17 cellular contexts compared by ENCODE assay signal in genomic region chr14:58737511-58737910, GRCh38.
DNase-seq lines count a peak whose midpoint lies in the region; ATAC-seq and TF ChIP-seq lines count a peak whose summit lies in the region.
"Had no signal": no experiment of that assay in that cellular context is flagged by ENCODE, and none has a peak within 500 bp of the region (broad histone marks: within the 10 kb centered on the region; RNA-seq: fewer than 3 reads in every experiment).

No MANE protein-coding gene starts in this region.

- H2AK5ac ChIP-seq in IMR-90 (ENCODE audit: low read depth, low read length): peak overlapping the region; percentile 87

- intact Hi-C loops in IMR-90 (cut with micrococcal nuclease): no loop called here
- intact Hi-C loops in left cardiac atrium (cut with DNase I): no loop called here

- H3K4me1 Mint-ChIP-seq in chondrocyte (ENCODE audit: low read depth) (peaks cover 55% of the 10 kb centered on the region), osteocyte (ENCODE audit: unreplicated experiment) (peaks cover 36% of the 10 kb centered on the region)
- H3K4me1 Mint-ChIP-seq: B cell; CD4-positive, CD25-positive, alpha-beta regulatory T cell; GM23338 had no signal

- H4K8ac ChIP-seq in IMR-90 (ENCODE audit: low read depth in 2 of 2, low read length in 2 of 2): peak overlapping the region; percentile 23 to 75; a peak in 1 of 4 replicates

- ATAC-seq in IMR-90 (ENCODE audit: low read depth) (no peak), HG03135 (IDR thresholded peaks at IDR 0.05; ENCODE audit: unreplicated experiment) (no peak), left cardiac atrium (no peak)
- ATAC-seq: GM23338 had no signal

- peak overlapping the region; percentile 95; the same call in 1 of the 2 replicates for H3K18ac ChIP-seq in IMR-90 (ENCODE audit: low read depth, low read length)

- CTCF ChIA-PET in IMR-90 (lab: Yijun Ruan, JAX): no interaction called here

- no TSS peak for BruUV-seq in IMR-90 (replicated peaks; lab: Mats Ljungman, UMichigan)

- peak overlapping the region; percentile 59 for H2BK5ac ChIP-seq in IMR-90 (ENCODE audit: low read depth, low read length, poor library complexity, severe bottlenecking)

- peak overlapping the region; percentile 75 for H3K14ac ChIP-seq in IMR-90 (replicated peaks; ENCODE audit: low read depth, low read length)

- H3K23ac ChIP-seq in IMR-90 (ENCODE audit: low read depth, low read length): no peak overlapping the region

- peaks cover 5% of the 10 kb centered on the region for H3K9me3 Mint-ChIP-seq in chondrocyte (ENCODE audit: low read depth)
- no peaks in the 10 kb centered on the region for H3K9me3 Mint-ChIP-seq in osteocyte (ENCODE audit: unreplicated experiment)
- H3K9me3 Mint-ChIP-seq: GM23338 had no signal

- H3K4me2 ChIP-seq in IMR-90 (ENCODE audit: low read depth, low read length): peak overlapping the region; percentile 56; the same call in 1 of the 2 replicates
- H3K4me2 ChIP-seq: GM23338, PC-9 had no signal

- H3K4me1 ChIP-seq in IMR-90 (ENCODE audit: control insufficient read depth, insufficient read depth, low read length): peaks cover 9% of the 10 kb centered on the region

- peak overlapping the region; percentile 64; the same call in 1 of the 2 replicates for H4K5ac ChIP-seq in IMR-90 (ENCODE audit: low read depth, low read length)

- peak overlapping the region; percentile 86 for H2BK20ac ChIP-seq in IMR-90 (ENCODE audit: low read depth, low read length)

- peak overlapping the region; percentile 65; the same call in 1 of the 2 replicates for H3K27ac ChIP-seq in IMR-90 (ENCODE audit: insufficient read depth, low read length)
- H3K27ac ChIP-seq: PC-9 had no signal

- no peaks in the 10 kb centered on the region for H3K79me1 ChIP-seq in IMR-90 (ENCODE audit: low read depth in 1 of 2, low read length in 2 of 2)

- WGBS in IMR-90 (ENCODE audit: extremely low coverage in 2 of 2, insufficient read length in 1 of 2), 2 experiments: no CpG with 5 or more reads among the region's 5 CpGs

- H3K27ac Mint-ChIP-seq in chondrocyte (ENCODE audit: unreplicated experiment): peak overlapping the region; percentile 66
- H3K27ac Mint-ChIP-seq in osteocyte (ENCODE audit: unreplicated experiment): peak overlapping the region; percentile 9
- H3K27ac Mint-ChIP-seq: B cell; CD4-positive, CD25-positive, alpha-beta regulatory T cell; GM23338 had no signal

- in situ Hi-C loops in IMR-90 (cut with MboI; ENCODE audit: low sequenced_read_pairs): no loop called here

- TF ChIP-seq POLR2A in IMR-90 (IDR thresholded peaks at IDR 0.05; ENCODE audit: low read depth, low read length): no peak

- peaks cover 9% of the 10 kb centered on the region for H3K27me3 ChIP-seq in IMR-90 (ENCODE audit: control insufficient read depth, insufficient read depth, low read length)

- no peak overlapping the region for H2AK9ac ChIP-seq in IMR-90 (replicated peaks; ENCODE audit: low read depth, low read length, poor library complexity)

- peak; percentile 9 for DNase-seq in EH (ENCODE audit: low read depth)
- DNase-seq in IMR-90: no peak
- DNase-seq in chondrocyte (ENCODE audit: low spot score): no peak
- no peak for DNase-seq in osteocyte (ENCODE audit: extremely low spot score, unreplicated experiment)
- no peak for DNase-seq in activated CD8-positive, alpha-beta memory T cell treated with anti-CD3 and anti-CD28 coated beads, Interleukin-2, amount 50 U/mL, for 4 hours
- no peak for DNase-seq in left cardiac atrium
- DNase-seq: CD4-positive, CD25-positive, alpha-beta regulatory T cell; DND-41; GF-D8; KG1; NCI-H1048; NCI-H2081 treated with DMSO at 0.1 percent for 48 hours; NCI-H82; PC-9 had no signal

- no peaks in the 10 kb centered on the region for H3K27me3 Mint-ChIP-seq in chondrocyte (ENCODE audit: low read depth)
- no peaks in the 10 kb centered on the region for H3K27me3 Mint-ChIP-seq in osteocyte (ENCODE audit: unreplicated experiment)

- H3K9me3 ChIP-seq in IMR-90 (ENCODE audit: control insufficient read depth, insufficient read depth, low read length): no peaks in the 10 kb centered on the region

- dilution Hi-C loops in IMR-90 (cut with HindIII; ENCODE audit: low sequenced_read_pairs, unreplicated experiment): no loop called here

- no peak overlapping the region for H2AFZ ChIP-seq in IMR-90 (replicated peaks; ENCODE audit: low read length, poor library complexity)
- H2AFZ ChIP-seq: GM23338, PC-9 had no signal

- no peak overlapping the region for H3K56ac ChIP-seq in IMR-90 (ENCODE audit: extremely low read depth, insufficient read depth, low read length)

- peaks cover 2% of the 10 kb centered on the region; the same call in 1 of the 2 replicates for H3K9me1 ChIP-seq in IMR-90 (ENCODE audit: insufficient read depth, low read length)

- POLR2A ChIA-PET in IMR-90 (lab: Charles Lee; ENCODE audit: unreplicated experiment): no interaction called here

- TF ChIP-seq CTCF in IMR-90 (conservative IDR thresholded peaks at IDR 0.05; ENCODE audit: low read depth, low read length) (no peak), chondrocyte (IDR thresholded peaks at IDR 0.05) (no peak), osteocyte (IDR thresholded peaks at IDR 0.05) (no peak)

- no peak for TF ChIP-seq RAD21 in IMR-90 (IDR thresholded peaks at IDR 0.05; ENCODE audit: low read length)

- H3K36me3 Mint-ChIP-seq in chondrocyte (ENCODE audit: low read depth) (no peaks in the 10 kb centered on the region), osteocyte (ENCODE audit: unreplicated experiment) (no peaks in the 10 kb centered on the region)
- H3K36me3 Mint-ChIP-seq: CD4-positive, CD25-positive, alpha-beta regulatory T cell had no signal

- peak overlapping the region; percentile 56; the same call in 1 of the 2 replicates for H3K4ac ChIP-seq in IMR-90 (ENCODE audit: low read depth, low read length)

- H2BK120ac ChIP-seq in IMR-90 (ENCODE audit: low read depth, low read length): peak overlapping the region; percentile 82

- H4K91ac ChIP-seq in IMR-90 (ENCODE audit: insufficient read depth, low read depth, low read length): peak overlapping the region; percentile 51; the same call in 1 of the 2 replicates

- peak overlapping the region; percentile 85; the same call in 2 of the 3 replicates for H2BK15ac ChIP-seq in IMR-90 (ENCODE audit: low read depth, low read length)

- H3K4me3 ChIP-seq in IMR-90 (ENCODE audit: insufficient read depth, low read depth, low read length): no peak overlapping the region
- H3K4me3 ChIP-seq: GM23338, PC-9 had no signal

- H4K20me1 ChIP-seq in IMR-90 (ENCODE audit: insufficient read depth, low read length): no peaks in the 10 kb centered on the region

- no peak overlapping the region for H3K4me3 Mint-ChIP-seq in chondrocyte (ENCODE audit: unreplicated experiment)
- H3K4me3 Mint-ChIP-seq in osteocyte (ENCODE audit: unreplicated experiment): no peak overlapping the region
- H3K4me3 Mint-ChIP-seq: B cell; CD4-positive, CD25-positive, alpha-beta regulatory T cell; GM23338 had no signal

- H3K9ac ChIP-seq in IMR-90 (ENCODE audit: low read depth, low read length): no peak overlapping the region

- H3K36me3 ChIP-seq in IMR-90 (ENCODE audit: control insufficient read depth, insufficient read depth, low read length): no peaks in the 10 kb centered on the region

TF ChIP-seq in IMR-90, 13 proteins besides CTCF, POLR2A, EP300 and RAD21:
- TF ChIP-seq RFX5 (IDR thresholded peaks at IDR 0.05; ENCODE audit: low read depth, low read length) (no peak), RCOR1 (IDR thresholded peaks at IDR 0.05; ENCODE audit: insufficient replicate concordance, low read length) (no peak), SMC3 (IDR thresholded peaks at IDR 0.05; ENCODE audit: low read depth, low read length) (no peak), NFE2L2 (IDR thresholded peaks at IDR 0.05; ENCODE audit: low read depth, low read length) (no peak), USF2 (IDR thresholded peaks at IDR 0.05; ENCODE audit: low read depth, low read length) (no peak)
TF ChIP-seq in IMR-90: peak in this region for 0.
